Comparison of ENCODE assay signal across 28 cellular contexts in the genomic region with DNA sequence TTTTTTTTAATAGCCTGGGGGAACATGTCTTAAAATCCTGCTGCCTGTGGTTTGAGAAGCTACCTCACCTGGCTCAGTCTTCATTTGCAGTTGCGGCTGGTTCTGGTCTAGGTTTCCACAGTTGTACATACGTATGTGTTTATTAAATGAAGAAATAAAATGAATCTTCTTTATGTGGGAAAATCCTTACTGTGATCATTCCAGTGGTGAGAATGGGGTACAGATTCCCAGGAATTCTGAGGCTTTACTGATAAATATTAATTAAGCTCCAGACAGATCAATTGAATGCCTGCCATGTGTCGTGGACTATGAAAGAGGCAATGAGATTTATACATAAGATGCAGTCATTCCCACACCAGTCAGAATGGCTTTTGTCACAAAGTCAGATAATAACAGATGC.
"Had no signal": no experiment of that assay in that cellular context is flagged by ENCODE, and none has a peak within 500 bp of the region (broad histone marks: within the 10 kb centered on the region; RNA-seq: fewer than 3 reads in every experiment).

No MANE protein-coding gene starts in this region.

- H3K4me3 ChIP-seq: colonic mucosa, coronary artery, dorsolateral prefrontal cortex, esophagus muscularis mucosa, esophagus squamous epithelium, gastrocnemius medialis, gastroesophageal sphincter, heart left ventricle, heart right ventricle had no signal

- ATAC-seq: effector memory CD8-positive, alpha-beta T cell; esophagus mucosa; foreskin keratinocyte; gastrocnemius medialis; gastroesophageal sphincter; heart left ventricle; heart right ventricle had no signal

- H3K4me1 ChIP-seq: colonic mucosa, esophagus muscularis mucosa, esophagus squamous epithelium, foreskin keratinocyte, gastrocnemius medialis, gastroesophageal sphincter, heart left ventricle, heart right ventricle had no signal

- FAIRE-seq: colon, endometrium, endothelial cell of umbilical vein, frontal cortex had no signal

- H3K27me3 ChIP-seq: colonic mucosa, esophagus muscularis mucosa, esophagus squamous epithelium, foreskin keratinocyte, gastrocnemius medialis, gastroesophageal sphincter, heart left ventricle, heart right ventricle had no signal

- H3K27ac ChIP-seq: colonic mucosa, coronary artery, dorsolateral prefrontal cortex, epithelial cell of prostate, esophagus muscularis mucosa, esophagus squamous epithelium, foreskin keratinocyte, gastrocnemius medialis, gastroesophageal sphincter, heart left ventricle, heart right ventricle had no signal

- H3K9me3 ChIP-seq: colonic mucosa, esophagus muscularis mucosa, esophagus squamous epithelium, gastrocnemius medialis, gastroesophageal sphincter had no signal

- DNase-seq: colonic mucosa; cortex of kidney; dermis blood vessel endothelial cell; dorsolateral prefrontal cortex; effector CD4-positive, alpha-beta T cell; effector CD8-positive, alpha-beta T cell; effector memory CD4-positive, alpha-beta T cell; effector memory CD8-positive, alpha-beta T cell; endodermal cell; erythroblast; esophagus squamous epithelium; foreskin fibroblast; foreskin keratinocyte; foreskin melanocyte; gastrocnemius medialis; glutamatergic neuron; head of caudate nucleus; heart left ventricle; heart right ventricle had no signal

- H3K36me3 ChIP-seq: colonic mucosa, esophagus muscularis mucosa, esophagus squamous epithelium, gastrocnemius medialis, gastroesophageal sphincter, heart left ventricle, heart right ventricle had no signal
